Comparison of ENCODE assay signal across 2 cellular contexts in the genomic region with DNA sequence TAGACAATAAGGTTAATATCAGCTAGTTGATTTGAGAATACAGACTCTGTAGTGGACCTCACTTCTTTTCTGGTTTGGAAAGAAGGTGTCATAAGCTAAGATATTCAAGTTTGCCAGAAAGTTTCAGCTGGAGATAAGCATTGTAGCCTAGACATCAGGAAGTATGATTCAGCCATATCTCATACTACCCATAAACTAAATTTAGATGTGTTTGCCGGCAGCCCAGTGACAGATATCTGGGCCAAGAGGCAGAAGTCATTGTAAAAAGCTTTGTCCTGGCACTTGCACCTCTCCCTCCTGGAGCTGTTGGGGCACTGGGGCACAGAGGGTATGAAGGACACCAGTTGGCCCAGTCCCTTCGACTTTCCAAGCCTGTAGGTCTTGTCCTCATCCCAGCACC.
TF ChIP-seq lines count a peak whose summit lies in the region.

No MANE protein-coding gene starts in this region.

TF ChIP-seq in HepG2, 621 proteins besides CTCF, POLR2A, EP300 and RAD21 (continued from another document and continues in another):
- TF ChIP-seq, protein P1, sequence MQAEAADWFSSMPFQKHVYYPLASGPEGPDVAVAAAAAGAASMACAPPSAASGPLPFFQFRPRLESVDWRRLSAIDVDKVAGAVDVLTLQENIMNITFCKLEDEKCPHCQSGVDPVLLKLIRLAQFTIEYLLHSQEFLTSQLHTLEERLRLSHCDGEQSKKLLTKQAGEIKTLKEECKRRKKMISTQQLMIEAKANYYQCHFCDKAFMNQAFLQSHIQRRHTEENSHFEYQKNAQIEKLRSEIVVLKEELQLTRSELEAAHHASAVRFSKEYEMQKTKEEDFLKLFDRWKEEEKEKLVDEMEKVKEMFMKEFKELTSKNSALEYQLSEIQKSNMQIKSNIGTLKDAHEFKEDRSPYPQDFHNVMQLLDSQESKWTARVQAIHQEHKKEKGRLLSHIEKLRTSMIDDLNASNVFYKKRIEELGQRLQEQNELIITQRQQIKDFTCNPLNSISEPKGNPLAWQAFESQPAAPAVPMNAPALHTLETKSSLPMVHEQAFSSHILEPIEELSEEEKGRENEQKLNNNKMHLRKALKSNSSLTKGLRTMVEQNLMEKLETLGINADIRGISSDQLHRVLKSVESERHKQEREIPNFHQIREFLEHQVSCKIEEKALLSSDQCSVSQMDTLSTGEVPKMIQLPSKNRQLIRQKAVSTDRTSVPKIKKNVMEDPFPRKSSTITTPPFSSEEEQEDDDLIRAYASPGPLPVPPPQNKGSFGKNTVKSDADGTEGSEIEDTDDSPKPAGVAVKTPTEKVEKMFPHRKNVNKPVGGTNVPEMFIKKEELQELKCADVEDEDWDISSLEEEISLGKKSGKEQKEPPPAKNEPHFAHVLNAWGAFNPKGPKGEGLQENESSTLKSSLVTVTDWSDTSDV (CRISPR knock-in tag; IDR thresholded peaks at IDR 0.05): no peak
- TF ChIP-seq ZNF619 (CRISPR knock-in tag; IDR thresholded peaks at IDR 0.05) (no peak), ISX (CRISPR knock-in tag; conservative IDR thresholded peaks at IDR 0.05) (no peak), ZFP1 (CRISPR knock-in tag; IDR thresholded peaks at IDR 0.05) (no peak)
- TF ChIP-seq, protein P2, sequence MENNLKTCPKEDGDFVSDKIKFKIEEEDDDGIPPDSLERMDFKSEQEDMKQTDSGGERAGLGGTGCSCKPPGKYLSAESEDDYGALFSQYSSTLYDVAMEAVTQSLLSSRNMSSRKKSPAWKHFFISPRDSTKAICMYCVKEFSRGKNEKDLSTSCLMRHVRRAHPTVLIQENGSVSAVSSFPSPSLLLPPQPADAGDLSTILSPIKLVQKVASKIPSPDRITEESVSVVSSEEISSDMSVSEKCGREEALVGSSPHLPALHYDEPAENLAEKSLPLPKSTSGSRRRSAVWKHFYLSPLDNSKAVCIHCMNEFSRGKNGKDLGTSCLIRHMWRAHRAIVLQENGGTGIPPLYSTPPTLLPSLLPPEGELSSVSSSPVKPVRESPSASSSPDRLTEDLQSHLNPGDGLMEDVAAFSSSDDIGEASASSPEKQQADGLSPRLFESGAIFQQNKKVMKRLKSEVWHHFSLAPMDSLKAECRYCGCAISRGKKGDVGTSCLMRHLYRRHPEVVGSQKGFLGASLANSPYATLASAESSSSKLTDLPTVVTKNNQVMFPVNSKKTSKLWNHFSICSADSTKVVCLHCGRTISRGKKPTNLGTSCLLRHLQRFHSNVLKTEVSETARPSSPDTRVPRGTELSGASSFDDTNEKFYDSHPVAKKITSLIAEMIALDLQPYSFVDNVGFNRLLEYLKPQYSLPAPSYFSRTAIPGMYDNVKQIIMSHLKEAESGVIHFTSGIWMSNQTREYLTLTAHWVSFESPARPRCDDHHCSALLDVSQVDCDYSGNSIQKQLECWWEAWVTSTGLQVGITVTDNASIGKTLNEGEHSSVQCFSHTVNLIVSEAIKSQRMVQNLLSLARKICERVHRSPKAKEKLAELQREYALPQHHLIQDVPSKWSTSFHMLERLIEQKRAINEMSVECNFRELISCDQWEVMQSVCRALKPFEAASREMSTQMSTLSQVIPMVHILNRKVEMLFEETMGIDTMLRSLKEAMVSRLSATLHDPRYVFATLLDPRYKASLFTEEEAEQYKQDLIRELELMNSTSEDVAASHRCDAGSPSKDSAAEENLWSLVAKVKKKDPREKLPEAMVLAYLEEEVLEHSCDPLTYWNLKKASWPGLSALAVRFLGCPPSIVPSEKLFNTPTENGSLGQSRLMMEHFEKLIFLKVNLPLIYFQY (CRISPR knock-in tag; IDR thresholded peaks at IDR 0.05; ENCODE audit: borderline replicate concordance): no peak
- TF ChIP-seq, protein P3, sequence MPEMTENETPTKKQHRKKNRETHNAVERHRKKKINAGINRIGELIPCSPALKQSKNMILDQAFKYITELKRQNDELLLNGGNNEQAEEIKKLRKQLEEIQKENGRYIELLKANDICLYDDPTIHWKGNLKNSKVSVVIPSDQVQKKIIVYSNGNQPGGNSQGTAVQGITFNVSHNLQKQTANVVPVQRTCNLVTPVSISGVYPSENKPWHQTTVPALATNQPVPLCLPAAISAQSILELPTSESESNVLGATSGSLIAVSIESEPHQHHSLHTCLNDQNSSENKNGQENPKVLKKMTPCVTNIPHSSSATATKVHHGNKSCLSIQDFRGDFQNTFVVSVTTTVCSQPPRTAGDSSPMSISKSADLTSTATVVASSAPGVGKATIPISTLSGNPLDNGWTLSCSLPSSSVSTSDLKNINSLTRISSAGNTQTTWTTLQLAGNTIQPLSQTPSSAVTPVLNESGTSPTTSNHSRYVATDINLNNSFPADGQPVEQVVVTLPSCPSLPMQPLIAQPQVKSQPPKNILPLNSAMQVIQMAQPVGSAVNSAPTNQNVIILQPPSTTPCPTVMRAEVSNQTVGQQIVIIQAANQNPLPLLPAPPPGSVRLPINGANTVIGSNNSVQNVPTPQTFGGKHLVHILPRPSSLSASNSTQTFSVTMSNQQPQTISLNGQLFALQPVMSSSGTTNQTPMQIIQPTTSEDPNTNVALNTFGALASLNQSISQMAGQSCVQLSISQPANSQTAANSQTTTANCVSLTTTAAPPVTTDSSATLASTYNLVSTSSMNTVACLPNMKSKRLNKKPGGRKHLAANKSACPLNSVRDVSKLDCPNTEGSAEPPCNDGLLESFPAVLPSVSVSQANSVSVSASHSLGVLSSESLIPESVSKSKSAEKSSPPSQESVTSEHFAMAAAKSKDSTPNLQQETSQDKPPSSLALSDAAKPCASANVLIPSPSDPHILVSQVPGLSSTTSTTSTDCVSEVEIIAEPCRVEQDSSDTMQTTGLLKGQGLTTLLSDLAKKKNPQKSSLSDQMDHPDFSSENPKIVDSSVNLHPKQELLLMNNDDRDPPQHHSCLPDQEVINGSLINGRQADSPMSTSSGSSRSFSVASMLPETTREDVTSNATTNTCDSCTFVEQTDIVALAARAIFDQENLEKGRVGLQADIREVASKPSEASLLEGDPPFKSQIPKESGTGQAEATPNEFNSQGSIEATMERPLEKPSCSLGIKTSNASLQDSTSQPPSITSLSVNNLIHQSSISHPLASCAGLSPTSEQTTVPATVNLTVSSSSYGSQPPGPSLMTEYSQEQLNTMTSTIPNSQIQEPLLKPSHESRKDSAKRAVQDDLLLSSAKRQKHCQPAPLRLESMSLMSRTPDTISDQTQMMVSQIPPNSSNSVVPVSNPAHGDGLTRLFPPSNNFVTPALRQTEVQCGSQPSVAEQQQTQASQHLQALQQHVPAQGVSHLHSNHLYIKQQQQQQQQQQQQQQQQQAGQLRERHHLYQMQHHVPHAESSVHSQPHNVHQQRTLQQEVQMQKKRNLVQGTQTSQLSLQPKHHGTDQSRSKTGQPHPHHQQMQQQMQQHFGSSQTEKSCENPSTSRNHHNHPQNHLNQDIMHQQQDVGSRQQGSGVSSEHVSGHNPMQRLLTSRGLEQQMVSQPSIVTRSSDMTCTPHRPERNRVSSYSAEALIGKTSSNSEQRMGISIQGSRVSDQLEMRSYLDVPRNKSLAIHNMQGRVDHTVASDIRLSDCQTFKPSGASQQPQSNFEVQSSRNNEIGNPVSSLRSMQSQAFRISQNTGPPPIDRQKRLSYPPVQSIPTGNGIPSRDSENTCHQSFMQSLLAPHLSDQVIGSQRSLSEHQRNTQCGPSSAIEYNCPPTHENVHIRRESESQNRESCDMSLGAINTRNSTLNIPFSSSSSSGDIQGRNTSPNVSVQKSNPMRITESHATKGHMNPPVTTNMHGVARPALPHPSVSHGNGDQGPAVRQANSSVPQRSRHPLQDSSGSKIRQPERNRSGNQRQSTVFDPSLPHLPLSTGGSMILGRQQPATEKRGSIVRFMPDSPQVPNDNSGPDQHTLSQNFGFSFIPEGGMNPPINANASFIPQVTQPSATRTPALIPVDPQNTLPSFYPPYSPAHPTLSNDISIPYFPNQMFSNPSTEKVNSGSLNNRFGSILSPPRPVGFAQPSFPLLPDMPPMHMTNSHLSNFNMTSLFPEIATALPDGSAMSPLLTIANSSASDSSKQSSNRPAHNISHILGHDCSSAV (CRISPR knock-in tag; IDR thresholded peaks at IDR 0.05; ENCODE audit: borderline replicate concordance): no peak

TF ChIP-seq in SK-N-SH treated with all-trans-retinoic acid at 6 μM for 48 hours, 23 proteins besides CTCF, POLR2A, EP300 and RAD21 (continued from another document):
- TF ChIP-seq, protein P4, sequence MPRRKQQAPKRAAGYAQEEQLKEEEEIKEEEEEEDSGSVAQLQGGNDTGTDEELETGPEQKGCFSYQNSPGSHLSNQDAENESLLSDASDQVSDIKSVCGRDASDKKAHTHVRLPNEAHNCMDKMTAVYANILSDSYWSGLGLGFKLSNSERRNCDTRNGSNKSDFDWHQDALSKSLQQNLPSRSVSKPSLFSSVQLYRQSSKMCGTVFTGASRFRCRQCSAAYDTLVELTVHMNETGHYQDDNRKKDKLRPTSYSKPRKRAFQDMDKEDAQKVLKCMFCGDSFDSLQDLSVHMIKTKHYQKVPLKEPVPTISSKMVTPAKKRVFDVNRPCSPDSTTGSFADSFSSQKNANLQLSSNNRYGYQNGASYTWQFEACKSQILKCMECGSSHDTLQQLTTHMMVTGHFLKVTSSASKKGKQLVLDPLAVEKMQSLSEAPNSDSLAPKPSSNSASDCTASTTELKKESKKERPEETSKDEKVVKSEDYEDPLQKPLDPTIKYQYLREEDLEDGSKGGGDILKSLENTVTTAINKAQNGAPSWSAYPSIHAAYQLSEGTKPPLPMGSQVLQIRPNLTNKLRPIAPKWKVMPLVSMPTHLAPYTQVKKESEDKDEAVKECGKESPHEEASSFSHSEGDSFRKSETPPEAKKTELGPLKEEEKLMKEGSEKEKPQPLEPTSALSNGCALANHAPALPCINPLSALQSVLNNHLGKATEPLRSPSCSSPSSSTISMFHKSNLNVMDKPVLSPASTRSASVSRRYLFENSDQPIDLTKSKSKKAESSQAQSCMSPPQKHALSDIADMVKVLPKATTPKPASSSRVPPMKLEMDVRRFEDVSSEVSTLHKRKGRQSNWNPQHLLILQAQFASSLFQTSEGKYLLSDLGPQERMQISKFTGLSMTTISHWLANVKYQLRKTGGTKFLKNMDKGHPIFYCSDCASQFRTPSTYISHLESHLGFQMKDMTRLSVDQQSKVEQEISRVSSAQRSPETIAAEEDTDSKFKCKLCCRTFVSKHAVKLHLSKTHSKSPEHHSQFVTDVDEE (CRISPR knock-in tag; IDR thresholded peaks at IDR 0.05): no peak
- TF ChIP-seq ZFP3 (CRISPR knock-in tag; IDR thresholded peaks at IDR 0.05): no peak
- no peak for TF ChIP-seq ZFP30 (CRISPR knock-in tag; IDR thresholded peaks at IDR 0.05)
- no peak for TF ChIP-seq ARNTL (CRISPR knock-in tag; IDR thresholded peaks at IDR 0.05; ENCODE audit: borderline replicate concordance, low read depth)
- TF ChIP-seq, protein P5, sequence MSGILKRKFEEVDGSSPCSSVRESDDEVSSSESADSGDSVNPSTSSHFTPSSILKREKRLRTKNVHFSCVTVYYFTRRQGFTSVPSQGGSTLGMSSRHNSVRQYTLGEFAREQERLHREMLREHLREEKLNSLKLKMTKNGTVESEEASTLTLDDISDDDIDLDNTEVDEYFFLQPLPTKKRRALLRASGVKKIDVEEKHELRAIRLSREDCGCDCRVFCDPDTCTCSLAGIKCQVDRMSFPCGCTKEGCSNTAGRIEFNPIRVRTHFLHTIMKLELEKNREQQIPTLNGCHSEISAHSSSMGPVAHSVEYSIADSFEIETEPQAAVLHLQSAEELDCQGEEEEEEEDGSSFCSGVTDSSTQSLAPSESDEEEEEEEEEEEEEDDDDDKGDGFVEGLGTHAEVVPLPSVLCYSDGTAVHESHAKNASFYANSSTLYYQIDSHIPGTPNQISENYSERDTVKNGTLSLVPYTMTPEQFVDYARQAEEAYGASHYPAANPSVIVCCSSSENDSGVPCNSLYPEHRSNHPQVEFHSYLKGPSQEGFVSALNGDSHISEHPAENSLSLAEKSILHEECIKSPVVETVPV (CRISPR knock-in tag; IDR thresholded peaks at IDR 0.05): no peak
TF ChIP-seq in SK-N-SH treated with all-trans-retinoic acid at 6 μM for 48 hours: peak in this region for 0.
